In genomic region chr7:25598765-25599164, GRCh38 we compare ENCODE assay signal across 17 cellular contexts.
"Had no signal": no experiment of that assay in that cellular context is flagged by ENCODE, and none has a peak within 500 bp of the region (broad histone marks: within the 10 kb centered on the region; RNA-seq: fewer than 3 reads in every experiment).

No MANE protein-coding gene starts in this region.

- H3K4me1 Mint-ChIP-seq: immature natural killer cell had no signal

- H3K9me3 ChIP-seq: psoas muscle, sigmoid colon, thyroid gland, upper lobe of left lung, uterus had no signal

- H3K27me3 ChIP-seq: foreskin keratinocyte, sigmoid colon, thyroid gland, upper lobe of left lung, uterus had no signal

- H3K27ac ChIP-seq: foreskin keratinocyte, psoas muscle, sigmoid colon, skin epidermis, thyroid gland, upper lobe of left lung, uterus had no signal

- H3K27me3 Mint-ChIP-seq: naive B cell had no signal

- H3K27ac Mint-ChIP-seq: dendritic cell treated with granulocyte-macrophage colony-stimulating factor and Interleukin-4, amounts not matched to agents 40 ng/mL and 50 ng/mL, for 4 days; effector memory CD8-positive, alpha-beta T cell; immature natural killer cell; nephron progenitor cell had no signal

- H3K4me3 ChIP-seq: psoas muscle, sigmoid colon, skin epidermis, thyroid gland, upper lobe of left lung, uterus had no signal

- H3K4me1 ChIP-seq: foreskin keratinocyte, sigmoid colon, thyroid gland, upper lobe of left lung, uterus had no signal

- ATAC-seq: effector memory CD8-positive, alpha-beta T cell; foreskin keratinocyte had no signal

- H3K4me3 Mint-ChIP-seq: dendritic cell treated with granulocyte-macrophage colony-stimulating factor and Interleukin-4, amounts not matched to agents 40 ng/mL and 50 ng/mL, for 4 days; effector memory CD8-positive, alpha-beta T cell; immature natural killer cell; naive B cell; nephron progenitor cell had no signal

- H3K9me3 Mint-ChIP-seq: dendritic cell treated with granulocyte-macrophage colony-stimulating factor and Interleukin-4, amounts not matched to agents 40 ng/mL and 50 ng/mL, for 4 days; naive B cell had no signal

- H3K36me3 ChIP-seq: sigmoid colon, thyroid gland, upper lobe of left lung, uterus had no signal

- DNase-seq: effector memory CD8-positive, alpha-beta T cell; foreskin keratinocyte; immature natural killer cell; left ventricle myocardium superior; mesendoderm; naive B cell; nephron progenitor cell; psoas muscle; retina; sigmoid colon; stimulated activated CD4-positive, alpha-beta T cell treated with anti-CD3 and anti-CD28 coated beads, Interleukin-12 subunit alpha, Interleukin-12 subunit beta, amount 100 ng/mL, for 4 hours; stimulated activated naive CD4-positive, alpha-beta T cell; thyroid gland; upper lobe of left lung; uterus had no signal
